Comparison of ENCODE assay signal across 15 cellular contexts in genomic region chr7:129170373-129171021, GRCh38. TPM values are rescaled to one million over a fixed set of nuclear protein-coding genes. Genes with fewer than 3 reads are reported as not detected.
A peak's percentile ranks its signal among the peaks of the same experiment; 100 is the strongest.
DNase-seq lines count a peak whose midpoint lies in the region; ATAC-seq and TF ChIP-seq lines count a peak whose summit lies in the region.
"Had no signal": no experiment of that assay in that cellular context is flagged by ENCODE, and none has a peak within 500 bp of the region (broad histone marks: within the 10 kb centered on the region; RNA-seq: fewer than 3 reads in every experiment).

No MANE protein-coding gene starts in this region.

- H4K20me1 ChIP-seq in H9 (ENCODE audit: control insufficient read depth, insufficient read depth, insufficient read length), result no peaks in the 10 kb centered on the region

- no peak overlapping the region for H2AFZ ChIP-seq in H9 (ENCODE audit: low read length)

- no peak overlapping the region for H3K27ac ChIP-seq in CD8-positive, alpha-beta T cell (ENCODE audit: low read depth, low read length)
- H3K27ac ChIP-seq in H9 (ENCODE audit: insufficient read length, low read depth, low read length), result peak overlapping the region; percentile 46

- H3K27me3 Mint-ChIP-seq in CD8-positive, alpha-beta T cell (ENCODE audit: low read depth), result no peaks in the 10 kb centered on the region
- H3K27me3 Mint-ChIP-seq in H9 (ENCODE audit: low read depth) (peaks cover 2% of the 10 kb centered on the region; the same call in 1 of the 2 replicates), brain (peaks cover 6% of the 10 kb centered on the region), nephron progenitor cell (ENCODE audit: low read depth, poor library complexity) (peaks cover 48% of the 10 kb centered on the region)

- POLR2A ChIA-PET in CD8-positive, alpha-beta T cell (lab: Charles Lee), result no interaction called here

- H3K27ac Mint-ChIP-seq in CD8-positive, alpha-beta T cell, result no peak overlapping the region
- H3K27ac Mint-ChIP-seq in H9 (peak overlapping the region; percentile 85 to 97 (median 87)), brain (peak overlapping the region in 4 of 5 experiments; percentile 11 to 65 (median 54)), nephron progenitor cell (no peak overlapping the region)
- H3K27ac Mint-ChIP-seq: activated naive CD4-positive, alpha-beta T cell treated with anti-CD3 and anti-CD28 coated beads for 36 hours had no signal

- H4K8ac ChIP-seq in H9 (replicated peaks; ENCODE audit: insufficient read length, low read depth, low read length), result no peak overlapping the region

- H3K27me3 ChIP-seq in CD8-positive, alpha-beta T cell (ENCODE audit: insufficient read depth, low read length), result no peaks in the 10 kb centered on the region
- H3K27me3 ChIP-seq in H9 (ENCODE audit: insufficient read depth, low read length), result no peaks in the 10 kb centered on the region

- no peak overlapping the region for H4K5ac ChIP-seq in H9 (ENCODE audit: insufficient read length, low read depth, low read length)

- H3K4ac ChIP-seq in H9 (ENCODE audit: low read depth, low read length), result no peak overlapping the region; the same call in 1 of the 2 replicates

- no peak for TF ChIP-seq CTCF in CD8-positive, alpha-beta T cell (IDR thresholded peaks at IDR 0.05)
- TF ChIP-seq CTCF in H9 (conservative IDR thresholded peaks at IDR 0.05), result no peak
- TF ChIP-seq CTCF in brain (conservative IDR thresholded peaks at IDR 0.05), result no peak
- no peak for TF ChIP-seq CTCF in nephron progenitor cell (IDR thresholded peaks at IDR 0.05)

- H3K9me3 ChIP-seq in CD8-positive, alpha-beta T cell (ENCODE audit: low read length), result no peaks in the 10 kb centered on the region
- no peaks in the 10 kb centered on the region for H3K9me3 ChIP-seq in H9 (ENCODE audit: control insufficient read depth, low read depth, low read length)

- no peaks in the 10 kb centered on the region for H3K36me3 ChIP-seq in CD8-positive, alpha-beta T cell (ENCODE audit: insufficient read depth, low read length)

- H3K4me3 Mint-ChIP-seq in CD8-positive, alpha-beta T cell, result peak overlapping the region; percentile 83
- H3K4me3 Mint-ChIP-seq in H9 (peak overlapping the region; percentile 63 to 75), brain (peak overlapping the region in 1 of 5 experiments; percentile 20), nephron progenitor cell (peak overlapping the region; percentile 76)

- no peak overlapping the region for H2AK5ac ChIP-seq in H9 (ENCODE audit: insufficient read length, low read length)

- peak overlapping the region; percentile 41 for H3T11ph ChIP-seq in H9 (ENCODE audit: low read length)

- intact Hi-C loops in CD8-positive, alpha-beta T cell (cut with DNase I, micrococcal nuclease), result no loop called here

- peak overlapping the region; percentile 76 for H3K9ac ChIP-seq in H9 (ENCODE audit: extremely low read depth, insufficient read length, low read length)

- no peak overlapping the region for H3K56ac ChIP-seq in H9 (ENCODE audit: insufficient read length, low read depth, low read length)

- H3K4me3 ChIP-seq in CD8-positive, alpha-beta T cell (ENCODE audit: low read depth, low read length), result no peak overlapping the region

- H2BK12ac ChIP-seq in H9 (ENCODE audit: insufficient read length, low read depth, low read length), result no peak overlapping the region

- no peak for ATAC-seq in CD8-positive, alpha-beta T cell
- ATAC-seq: SK-N-SH treated with all-trans-retinoic acid at 6 μM for 48 hours had no signal

- H3K4me2 ChIP-seq in H9 (ENCODE audit: insufficient read depth, insufficient read length, low read length), result peak overlapping the region; percentile 57

- no peak overlapping the region for H2BK120ac ChIP-seq in H9 (ENCODE audit: low read depth, low read length, poor library complexity, severe bottlenecking)

- H3K4me1 Mint-ChIP-seq in CD8-positive, alpha-beta T cell (ENCODE audit: low read depth), result peaks cover 16% of the 10 kb centered on the region
- H3K4me1 Mint-ChIP-seq in H9, result peaks cover 36 to 38% of the 10 kb centered on the region in 2 experiments
- peaks cover 14% of the 10 kb centered on the region for H3K4me1 Mint-ChIP-seq in brain
- peaks cover 32% of the 10 kb centered on the region for H3K4me1 Mint-ChIP-seq in nephron progenitor cell

- H3K36me3 Mint-ChIP-seq in CD8-positive, alpha-beta T cell, result peaks cover 14% of the 10 kb centered on the region
- H3K36me3 Mint-ChIP-seq in H9 (ENCODE audit: insufficient read depth in 1 of 3, low read depth in 3 of 3) (peaks cover 4 to 19% (median 15%) of the 10 kb centered on the region in 3 experiments; a peak in 5 of 7 replicates), brain (peaks cover 4% of the 10 kb centered on the region), nephron progenitor cell (ENCODE audit: low read depth) (no peaks in the 10 kb centered on the region)

- H3K14ac ChIP-seq in H9 (ENCODE audit: insufficient read depth, low read length), result no peak overlapping the region

- peaks cover 9% of the 10 kb centered on the region for H3K4me1 ChIP-seq in CD8-positive, alpha-beta T cell (ENCODE audit: insufficient read depth, low read length)
- H3K4me1 ChIP-seq in H9 (ENCODE audit: insufficient read depth, low read length), result peaks cover 5% of the 10 kb centered on the region; the same call in 1 of the 2 replicates

- H3K23me2 ChIP-seq in H9 (ENCODE audit: insufficient read length, low read depth, low read length, poor library complexity, severe bottlenecking), result peaks cover 16% of the 10 kb centered on the region

- peak overlapping the region; percentile 78 for H3K18ac ChIP-seq in H9 (ENCODE audit: insufficient read length, low read depth, low read length)

- H3K79me2 ChIP-seq in H9 (ENCODE audit: insufficient read depth, low read length), result no peaks in the 10 kb centered on the region

- no peak overlapping the region for H2BK15ac ChIP-seq in H9 (ENCODE audit: low read depth, low read length)

- no peak overlapping the region for H4K91ac ChIP-seq in H9 (ENCODE audit: insufficient read length, low read depth, low read length)

- CTCF ChIA-PET in CD8-positive, alpha-beta T cell (lab: Charles Lee), result interaction anchor here (1.0 kb wide), 1 partner anchor 59 kb away, joined by 4 read pairs; no protein-coding TSS in a partner anchor

- no CpG with 5 or more reads among the region's 11 CpGs for WGBS in H9 (ENCODE audit: extremely low coverage, insufficient read length, low lambda C conversion rate)

- no peak overlapping the region for H2BK20ac ChIP-seq in H9 (ENCODE audit: low read depth, low read length, poor library complexity, severe bottlenecking)

- no peaks in the 10 kb centered on the region for H3K9me3 Mint-ChIP-seq in CD8-positive, alpha-beta T cell
- peaks cover 3 to 4% of the 10 kb centered on the region in 2 experiments; a peak in 3 of 5 replicates for H3K9me3 Mint-ChIP-seq in H9
- H3K9me3 Mint-ChIP-seq in brain, result no peaks in the 10 kb centered on the region
- peaks cover 4% of the 10 kb centered on the region for H3K9me3 Mint-ChIP-seq in nephron progenitor cell
- H3K9me3 Mint-ChIP-seq: activated naive CD4-positive, alpha-beta T cell treated with anti-CD3 and anti-CD28 coated beads for 36 hours had no signal

- DNase-seq in CD8-positive, alpha-beta T cell, result no peak
- DNase-seq in H9, result peak; percentile 80
- DNase-seq in nephron progenitor cell, result no peak
- no peak for DNase-seq in MV-4-11 (lab: John Stamatoyannopoulos, UW)
- DNase-seq in stimulated activated CD4-positive, alpha-beta T cell treated with anti-CD3 and anti-CD28 coated beads, Interleukin-12 subunit alpha, Interleukin-12 subunit beta, amount 100 ng/mL, for 4 hours, result no peak
- no peak for DNase-seq in LoVo (ENCODE audit: low spot score)
- DNase-seq in stimulated activated naive CD4-positive, alpha-beta T cell (lab: John Stamatoyannopoulos, UW), result no peak
- DNase-seq: DMS53; effector CD4-positive, alpha-beta T cell; KBM-7; NCI-H1105; NCI-H748 treated with DMSO at 0.1 percent for 48 hours had no signal

- no peak overlapping the region for H3K23ac ChIP-seq in H9 (ENCODE audit: insufficient read length, low read depth, low read length)

- H2BK5ac ChIP-seq in H9 (ENCODE audit: insufficient read length, low read length), result no peak overlapping the region

- H3K79me1 ChIP-seq in H9 (ENCODE audit: insufficient read depth, low read depth, low read length, poor library complexity, severe bottlenecking), result no peaks in the 10 kb centered on the region

RNA-seq across cellular contexts. Expression of gene SMO, which starts 17.9 kb away (rescaled TPM):
- not detected for total RNA-seq in CD8-positive, alpha-beta T cell
- total RNA-seq in H9 (2021), result 66.8 and 70.0 TPM in 2 replicates
- polyA plus RNA-seq in brain (ENCODE audit: insufficient read depth, low read depth, low replicate concordance), result 6.1 TPM

RNA-seq across cellular contexts. Expression of gene TSPAN33, which starts 26.0 kb away (rescaled TPM):
- total RNA-seq in CD8-positive, alpha-beta T cell, result 1 to 10 TPM; 4.7 to 5.6 TPM
- 34.7 and 36.7 TPM in 2 replicates for total RNA-seq in H9 (2021)
- 15.1 TPM for polyA plus RNA-seq in brain (ENCODE audit: insufficient read depth, low read depth, low replicate concordance)

RNA-seq across cellular contexts. Expression of gene AHCYL2, which starts 54.3 kb away (rescaled TPM):
- 1 to 10 TPM; 3.1 to 5.8 TPM for total RNA-seq in CD8-positive, alpha-beta T cell
- 23.2 and 26.0 TPM in 2 replicates for total RNA-seq in H9 (2021)
- 21.2 TPM for polyA plus RNA-seq in brain (ENCODE audit: insufficient read depth, low read depth, low replicate concordance)

Comparison
In these comparisons a context has a peak if more than half of its experiments do, and no peak if none do; other contexts are left out.
1. H3K27ac Mint-ChIP-seq: peak in H9 (3 of 3) and brain (4 of 5); none in CD8-positive, alpha-beta T cell (single experiment) and nephron progenitor cell (single experiment).
2. RNA of gene SMO, which starts 17.9 kb away (total RNA-seq): 66.8 to 70.0 TPM in H9; not detected in CD8-positive, alpha-beta T cell; every median in the first group is over 10 times any median in the second.